ENCODE assay signal across 8 cellular contexts in the genomic region with DNA sequence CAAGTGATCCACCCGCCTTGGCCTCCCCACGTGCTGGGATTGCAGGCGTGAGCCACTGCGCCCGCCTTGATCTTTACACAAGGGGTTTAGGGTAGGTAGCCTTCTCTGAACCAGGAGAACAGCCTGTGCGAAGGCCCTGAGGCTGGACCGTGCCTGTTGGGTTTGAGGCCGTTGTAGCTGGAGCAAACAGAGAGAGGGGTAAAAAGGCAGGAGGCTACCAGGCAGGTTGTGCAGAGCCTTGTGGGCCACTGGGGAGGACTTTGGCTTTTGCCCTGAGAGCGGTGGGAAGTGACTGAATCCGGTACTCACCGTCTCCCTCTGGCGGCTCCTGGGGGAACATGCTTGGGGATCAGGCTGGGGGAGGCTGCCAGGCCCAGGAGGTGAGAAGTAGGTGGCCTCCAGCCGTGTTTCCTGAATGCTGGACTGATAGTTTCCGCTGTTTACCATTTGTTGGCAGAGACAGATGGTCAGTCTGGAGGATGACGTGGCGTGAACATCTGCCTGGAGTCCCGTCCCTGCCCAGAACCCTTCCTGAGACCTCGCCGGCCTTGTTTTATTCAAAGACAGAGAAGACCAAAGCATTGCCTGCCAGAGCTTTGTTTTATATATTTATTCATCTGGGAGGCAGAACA. TPM values are rescaled to one million over a fixed set of nuclear protein-coding genes. Genes with fewer than 3 reads are reported as not detected.
A peak's percentile ranks its signal among the peaks of the same experiment; 100 is the strongest.
DNase-seq lines count a peak whose midpoint lies in the region; ATAC-seq and TF ChIP-seq lines count a peak whose summit lies in the region.

No MANE protein-coding gene starts in this region.

- H4K91ac ChIP-seq in IMR-90 (ENCODE audit: insufficient read depth, low read depth, low read length) = no peak overlapping the region

- H2BK5ac ChIP-seq in IMR-90 (ENCODE audit: low read depth, low read length, poor library complexity, severe bottlenecking) = peak overlapping the region; percentile 62

- H4K20me1 ChIP-seq in IMR-90 (ENCODE audit: insufficient read depth, low read length) = peaks cover 27% of the 10 kb centered on the region

- 28% methylated on average over 5 of the region's 19 CpGs; no CpG with 5 or more reads in 1 of the 2 experiments for WGBS in IMR-90 (ENCODE audit: extremely low coverage in 2 of 2, insufficient read length in 1 of 2), 2 experiments
- 63% methylated on average over 13 of the region's 19 CpGs for WGBS in suprapubic skin

- ATAC-seq in IMR-90 (ENCODE audit: low read depth) (peak; percentile 94), omental fat pad (ENCODE audit: low FRiP score) (peak; percentile 39), GM18861 (IDR thresholded peaks at IDR 0.05; ENCODE audit: unreplicated experiment) (no peak)

- H3K36me3 ChIP-seq in IMR-90 (ENCODE audit: control insufficient read depth, insufficient read depth, low read length) = peaks cover 50% of the 10 kb centered on the region
- H3K36me3 ChIP-seq in suprapubic skin = peaks cover 40% of the 10 kb centered on the region

- H3K23ac ChIP-seq in IMR-90 (ENCODE audit: low read depth, low read length) = no peak overlapping the region

- peak overlapping the region; percentile 74; the same call in 1 of the 2 replicates for H2BK20ac ChIP-seq in IMR-90 (ENCODE audit: low read depth, low read length)

- POLR2A ChIA-PET in IMR-90 (lab: Charles Lee; ENCODE audit: unreplicated experiment) = no interaction called here

- no peak overlapping the region for H3K4me2 ChIP-seq in IMR-90 (ENCODE audit: low read depth, low read length)

- H3K4me1 ChIP-seq in IMR-90 (ENCODE audit: control insufficient read depth, insufficient read depth, low read length) (peaks cover 2% of the 10 kb centered on the region; the same call in 1 of the 2 replicates), suprapubic skin (peaks cover 8% of the 10 kb centered on the region)

- no peak overlapping the region for H2BK15ac ChIP-seq in IMR-90 (ENCODE audit: low read depth, low read length)

- no peaks in the 10 kb centered on the region for H3K9me3 ChIP-seq in IMR-90 (ENCODE audit: control insufficient read depth, insufficient read depth, low read length)
- H3K9me3 ChIP-seq in suprapubic skin = no peaks in the 10 kb centered on the region

- peak; percentile 59 for TF ChIP-seq RAD21 in IMR-90 (IDR thresholded peaks at IDR 0.05; ENCODE audit: low read length)

- CTCF ChIA-PET in IMR-90 (lab: Yijun Ruan, JAX) = no interaction called here

- no peak overlapping the region for H3K56ac ChIP-seq in IMR-90 (ENCODE audit: extremely low read depth, insufficient read depth, low read length)

- no peak overlapping the region for H3K18ac ChIP-seq in IMR-90 (ENCODE audit: low read depth, low read length)

- DNase-seq in COLO668 (lab: John Stamatoyannopoulos, UW; ENCODE audit: unreplicated experiment) (peak; percentile 74), IMR-90 (peak; percentile 73), RPMI8226 (peak; percentile 70), foreskin fibroblast (peak; percentile 49 to 84), omental fat pad (ENCODE audit: low spot score) (peak; percentile 71), suprapubic skin (ENCODE audit: low spot score in 2 of 2) (peak; percentile 90 to 93)
- DNase-seq in activated T-helper 9 cell treated with anti-CD3 and anti-CD28 coated beads, Interleukin-2, amount 50 U/mL, for 16 hours (ENCODE audit: low read depth) = peak; percentile 58

- intact Hi-C loops in IMR-90 (cut with micrococcal nuclease) = loop anchor here (1.0 to 2.0 kb wide), 2 partner anchors 94 to 195 kb away; no protein-coding TSS in a partner anchor

- 0 out of 2 replicates have a peak overlapping the region, but pooled peaks have one; percentile 35 for H4K5ac ChIP-seq in IMR-90 (ENCODE audit: low read depth, low read length)

- TF ChIP-seq POLR2A in IMR-90 (IDR thresholded peaks at IDR 0.05; ENCODE audit: low read depth, low read length) (no peak), suprapubic skin (IDR thresholded peaks at IDR 0.05) (peak in 1 of 2 donors; percentile 23)

- H2BK120ac ChIP-seq in IMR-90 (ENCODE audit: low read depth, low read length) = peak overlapping the region; percentile 69; the same call in 1 of the 2 replicates

- H2AFZ ChIP-seq in IMR-90 (replicated peaks; ENCODE audit: low read length, poor library complexity) = peak overlapping the region; percentile 74

- dilution Hi-C loops in IMR-90 (cut with HindIII; ENCODE audit: low sequenced_read_pairs, unreplicated experiment) = no loop called here

- TF ChIP-seq CTCF in IMR-90 (conservative IDR thresholded peaks at IDR 0.05; ENCODE audit: low read depth, low read length) (peak; percentile 83), foreskin fibroblast (IDR thresholded peaks at IDR 0.05; ENCODE audit: low read depth, low read length) (peak; percentile 91), omental fat pad (IDR thresholded peaks at IDR 0.05) (peak in 1 of 3 donors; percentile 74), suprapubic skin (IDR thresholded peaks at IDR 0.05) (peak; percentile 91 to 93)

- peak overlapping the region in 1 of 2 experiments; percentile 92; a peak in 3 of 4 replicates for H4K8ac ChIP-seq in IMR-90 (ENCODE audit: low read depth in 2 of 2, low read length in 2 of 2)

- H3K4ac ChIP-seq in IMR-90 (ENCODE audit: low read depth, low read length) = peak overlapping the region; percentile 83

- H3K14ac ChIP-seq in IMR-90 (replicated peaks; ENCODE audit: low read depth, low read length) = no peak overlapping the region; the same call in 1 of the 2 replicates

- no TSS peak for BruUV-seq in IMR-90 (replicated peaks; lab: Mats Ljungman, UMichigan)

- in situ Hi-C loops in IMR-90 (cut with MboI; ENCODE audit: low sequenced_read_pairs) = loop anchor here (5.0 kb wide), 1 partner anchor 71 kb away; no protein-coding TSS in a partner anchor

- H3K4me3 ChIP-seq in IMR-90 (ENCODE audit: insufficient read depth, low read depth, low read length) (no peak overlapping the region), foreskin fibroblast (ENCODE audit: low read depth in 1 of 2, low read length in 2 of 2) (no peak overlapping the region), suprapubic skin (no peak overlapping the region)

- no peak for TF ChIP-seq EP300 in suprapubic skin (IDR thresholded peaks at IDR 0.05)

- H3K27me3 ChIP-seq in IMR-90 (ENCODE audit: control insufficient read depth, insufficient read depth, low read length) = no peaks in the 10 kb centered on the region
- H3K27me3 ChIP-seq in suprapubic skin = no peaks in the 10 kb centered on the region

- no peak overlapping the region for H3K9ac ChIP-seq in IMR-90 (ENCODE audit: low read depth, low read length)

- peaks cover 4 to 52% of the 10 kb centered on the region in 2 experiments; a peak in 3 of 4 replicates for H3K79me1 ChIP-seq in IMR-90 (ENCODE audit: low read depth in 1 of 2, low read length in 2 of 2)

- peak overlapping the region; percentile 89 for H2AK5ac ChIP-seq in IMR-90 (ENCODE audit: low read depth, low read length)

- peak overlapping the region; percentile 65 for H3K27ac ChIP-seq in IMR-90 (ENCODE audit: insufficient read depth, low read length)
- peak overlapping the region; percentile 14 for H3K27ac ChIP-seq in suprapubic skin

- H3K9me1 ChIP-seq in IMR-90 (ENCODE audit: insufficient read depth, low read length) = no peaks in the 10 kb centered on the region

- H2AK9ac ChIP-seq in IMR-90 (replicated peaks; ENCODE audit: low read depth, low read length, poor library complexity) = peak overlapping the region; percentile 69

TF ChIP-seq in IMR-90, 13 proteins besides CTCF, POLR2A, EP300 and RAD21:
- TF ChIP-seq SMC3 (IDR thresholded peaks at IDR 0.05; ENCODE audit: low read depth, low read length) (peak; percentile 77), CEBPB (IDR thresholded peaks at IDR 0.05; ENCODE audit: low read depth, low read length) (no peak), RCOR1 (IDR thresholded peaks at IDR 0.05; ENCODE audit: insufficient replicate concordance, low read length) (no peak), FOS (IDR thresholded peaks at IDR 0.05; ENCODE audit: low read depth, low read length) (no peak), MXI1 (IDR thresholded peaks at IDR 0.05; ENCODE audit: borderline replicate concordance, low read depth, low read length) (no peak), MAFK (IDR thresholded peaks at IDR 0.05; ENCODE audit: low read depth, low read length) (no peak), NFE2L2 (IDR thresholded peaks at IDR 0.05; ENCODE audit: low read depth, low read length) (no peak), MAZ (IDR thresholded peaks at IDR 0.05; ENCODE audit: borderline replicate concordance, low read depth, low read length) (peak; percentile 50; the same call in 1 of the 2 replicates), RFX5 (IDR thresholded peaks at IDR 0.05; ENCODE audit: low read depth, low read length) (no peak), CHD1 (IDR thresholded peaks at IDR 0.05; ENCODE audit: low read depth, low read length) (no peak)
TF ChIP-seq in IMR-90: peak in this region for 2.

RNA-seq across cellular contexts. Expression of gene SPC24, which starts 24.6 kb away (rescaled TPM):
- total RNA-seq in IMR-90 (2012; rRNA removed) (68.3 and 97.5 TPM in 2 replicates), omental fat pad (1 to 10 TPM; 1.2 to 2.8 (median 1.5) TPM), suprapubic skin (1 to 10 TPM; 1.8 to 4.0 (median 3.7) TPM)
- 11.7 and 12.2 TPM in 2 replicates for polyA plus RNA-seq in IMR-90 (2012; rRNA removed)
- polyA plus RNA-seq in IMR-90 (2012; cell fraction: cytosol; rRNA removed) = 12.4 and 24.6 TPM in 2 replicates
- 10.7 and 11.4 TPM in 2 replicates for polyA plus RNA-seq in IMR-90 (2012; cell fraction: nucleus; rRNA removed; ENCODE audit: low replicate concordance)

RNA-seq across cellular contexts. Expression of gene LDLR, which starts 41.7 kb away (rescaled TPM):
- 40.5 and 45.2 TPM in 2 replicates for total RNA-seq in IMR-90 (2012; rRNA removed)
- 53.8 and 61.2 TPM in 2 replicates for polyA plus RNA-seq in IMR-90 (2012; rRNA removed)
- 43.2 and 44.9 TPM in 2 replicates for polyA plus RNA-seq in IMR-90 (2012; cell fraction: cytosol; rRNA removed)
- polyA plus RNA-seq in IMR-90 (2012; cell fraction: nucleus; rRNA removed; ENCODE audit: low replicate concordance) = 51.0 and 64.7 TPM in 2 replicates
- total RNA-seq in omental fat pad = 100 to 1,000 TPM in 2 of 4 donors, 10 to 100 TPM in 2; 21.2 to 397 (median 114) TPM
- total RNA-seq in suprapubic skin = 100 to 1,000 TPM in 2 of 4 donors, 10 to 100 TPM in 2; 48.1 to 174 (median 119) TPM

Comparison
In these comparisons a context has a peak if more than half of its experiments do, and no peak if none do; other contexts are left out.
1. RNA of gene SPC24, which starts 24.6 kb away (total RNA-seq): 68.3 to 97.5 TPM in IMR-90; 1.8 to 4.0 TPM in suprapubic skin and 1.2 to 2.8 TPM in omental fat pad; every median in the first group is over 10 times any median in the second.
2. Peak in every context shown above with its lines, with median percentiles within 50 percentile points of each other: DNase-seq.